9 cellular contexts compared by ENCODE assay signal in the genomic region with DNA sequence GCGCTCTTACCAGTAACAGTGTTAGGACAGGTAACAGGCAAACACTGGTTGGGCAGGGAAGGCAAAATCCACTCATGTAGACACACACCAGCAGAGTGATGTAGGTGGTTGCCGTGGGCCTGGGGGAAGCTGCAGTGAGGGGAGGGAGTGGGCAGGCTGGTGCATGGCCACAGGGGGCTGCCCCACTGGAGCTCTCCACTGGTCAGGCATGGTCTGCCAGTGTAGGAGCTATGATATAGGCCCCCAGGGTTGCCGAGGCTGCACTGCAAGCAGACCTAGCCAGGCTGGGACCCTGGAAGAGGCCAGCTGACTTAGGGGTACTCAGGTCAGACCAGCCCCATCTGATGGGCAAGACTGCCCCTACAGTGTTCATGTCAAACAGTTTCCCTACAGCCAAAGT.
"Had no signal": no experiment of that assay in that cellular context is flagged by ENCODE, and none has a peak within 500 bp of the region (broad histone marks: within the 10 kb centered on the region; RNA-seq: fewer than 3 reads in every experiment).

No MANE protein-coding gene starts in this region.

- ATAC-seq: GM23338, HCT116, HepG2 had no signal

- H3K4me1 Mint-ChIP-seq: GM23338 had no signal

- H3K4me3 Mint-ChIP-seq: GM23338, HFFc6 had no signal

- H3K27ac ChIP-seq: HL-60 had no signal

- H3K4me1 ChIP-seq: HAP-1 had no signal

- H3K36me3 ChIP-seq: HAP-1 had no signal

- H3K27me3 Mint-ChIP-seq: IgD-negative memory B cell had no signal

- H3K4me3 ChIP-seq: GM23338, HAP-1 had no signal

- H2AFZ ChIP-seq: GM23338 had no signal

- DNase-seq: H7, HFFc6, KBM-7 had no signal

- H3K27ac Mint-ChIP-seq: GM23338, HFFc6 had no signal

- H3K4me2 ChIP-seq: GM23338 had no signal

- H3K9me3 ChIP-seq: HAP-1 had no signal
